ENCODE assay signal across 10 cellular contexts in the genomic region with DNA sequence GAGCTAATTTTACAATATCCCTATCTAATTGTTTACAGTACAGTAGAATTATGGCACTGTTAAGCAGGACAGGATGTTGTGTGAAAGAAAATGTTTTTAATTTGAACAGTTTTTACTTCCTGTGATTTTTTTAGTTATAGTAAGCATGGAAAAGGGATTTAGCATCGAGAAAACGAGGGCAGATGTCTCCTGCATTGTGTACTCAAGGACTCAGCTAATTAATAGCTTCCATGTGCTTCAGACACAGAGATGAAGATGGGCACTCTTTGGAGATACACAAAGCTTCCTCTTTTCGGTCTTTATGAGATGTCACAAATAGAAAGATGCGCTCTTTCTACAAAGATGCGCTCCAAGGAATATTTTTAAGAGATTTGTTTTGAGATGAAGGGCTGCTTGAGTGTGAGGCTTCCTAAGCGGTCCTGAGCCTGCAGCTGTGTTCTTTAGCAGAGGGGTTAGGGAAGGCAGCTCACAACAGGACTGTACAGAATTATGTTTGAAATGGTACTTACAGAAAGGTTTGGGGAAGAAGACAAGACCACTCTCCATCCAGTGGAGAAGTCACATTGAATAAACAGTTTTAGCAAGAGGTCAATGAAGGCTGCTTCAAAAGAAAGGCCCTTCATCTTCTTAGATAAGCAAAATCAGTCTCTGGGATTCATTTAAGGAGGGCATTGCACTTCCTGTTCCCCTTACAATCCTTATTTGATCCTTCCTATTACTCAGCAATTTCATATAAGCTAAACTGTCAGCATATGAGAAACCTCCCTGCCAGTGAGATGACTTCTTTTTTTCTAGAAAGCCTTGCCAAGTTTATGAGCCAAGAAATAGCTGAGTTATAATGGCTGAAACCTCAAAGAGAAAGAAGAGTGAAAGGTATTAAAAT.
DNase-seq lines count a peak whose midpoint lies in the region; ATAC-seq, FAIRE-seq and TF ChIP-seq lines count a peak whose summit lies in the region.
"Had no signal": no experiment of that assay in that cellular context is flagged by ENCODE, and none has a peak within 500 bp of the region (broad histone marks: within the 10 kb centered on the region; RNA-seq: fewer than 3 reads in every experiment).

No MANE protein-coding gene starts in this region.

- CTCF ChIA-PET in HepG2 (lab: Yijun Ruan, JAX; ENCODE audit: low intra/inter-chr PET ratio, low total read pairs), result no interaction called here

- 72% methylated on average over 6 of the region's 6 CpGs for WGBS in liver
- 17% methylated on average over 6 of the region's 6 CpGs for WGBS in HepG2 (ENCODE audit: low lambda C conversion rate)

- TF ChIP-seq POLR2A in HepG2 (IDR thresholded peaks at IDR 0.05; ENCODE audit: insufficient read depth in 1 of 2, low read depth in 2 of 2, low read length in 2 of 2), result no peak

- TF ChIP-seq RAD21 in liver (IDR thresholded peaks at IDR 0.05) (no peak), HepG2 (CRISPR knock-in tag; IDR thresholded peaks at IDR 0.05) (no peak)

- FAIRE-seq in HepG2 (lab: Jason Lieb, UNC) (no peak), RCC 7860 (lab: Jason Lieb, UNC) (peak; percentile 28)

- ATAC-seq in HepG2, result no peak
- ATAC-seq in GM18502 (IDR thresholded peaks at IDR 0.05; ENCODE audit: poor library complexity, unreplicated experiment), result no peak
- ATAC-seq in GM21576 (IDR thresholded peaks at IDR 0.05; ENCODE audit: unreplicated experiment), result no peak
- no peak for ATAC-seq in HG03159 (IDR thresholded peaks at IDR 0.05; ENCODE audit: unreplicated experiment)

- H3K4me3 ChIP-seq in liver (ENCODE audit: low read depth in 1 of 3, low read length in 3 of 3), result no peak overlapping the region
- H3K4me3 ChIP-seq in HepG2 (replicated peaks in 1 of 3; ENCODE audit: insufficient read depth in 1 of 3, low read depth in 2 of 3, low read length in 3 of 3), result no peak overlapping the region
- H3K4me3 ChIP-seq in fibroblast of mammary gland (ENCODE audit: control insufficient read depth, low read depth, low read length), result no peak overlapping the region

- no peak overlapping the region for H3K4me2 ChIP-seq in HepG2 (ENCODE audit: low read depth, low read length)

- H3K9me3 ChIP-seq in liver (ENCODE audit: control insufficient read depth in 4 of 4, low read length in 3 of 4), result no peaks in the 10 kb centered on the region
- H3K9me3 ChIP-seq in HepG2 (ENCODE audit: low read length), result no peaks in the 10 kb centered on the region

- TF ChIP-seq EP300 in HepG2 (IDR thresholded peaks at IDR 0.05; ENCODE audit: low read depth in 2 of 2, low read length in 2 of 2) (no peak), HepG2 (CRISPR knock-in tag; IDR thresholded peaks at IDR 0.05; ENCODE audit: borderline replicate concordance) (no peak)

- intact Hi-C loops in HepG2 (cut with micrococcal nuclease; ENCODE audit: unreplicated experiment), result no loop called here

- H3K4me1 ChIP-seq in liver (ENCODE audit: control insufficient read depth in 4 of 4, insufficient read depth in 4 of 4, low read length in 3 of 4) (peaks cover 0 to 1% (median 0%) of the 10 kb centered on the region in 4 donors), HepG2 (ENCODE audit: insufficient read depth, low read length) (no peaks in the 10 kb centered on the region)

- no TSS peak for BruUV-seq in HepG2 (replicated peaks; lab: Mats Ljungman, UMichigan)

- POLR2A ChIA-PET in HepG2 (lab: Yijun Ruan, JAX), result no interaction called here

- no peak for DNase-seq in HepG2 (ENCODE audit: low spot score)
- DNase-seq in RCC 7860 (ENCODE audit: low spot score), result peak; percentile 20
- DNase-seq in fibroblast of mammary gland (ENCODE audit: low read depth), result peak; percentile 64
- peak; percentile 51 for DNase-seq in stromal cell of bone marrow (ENCODE audit: low read depth)
- DNase-seq: central memory CD4-positive, alpha-beta T cell; NCI-H1694 had no signal

- H3K27me3 ChIP-seq in liver (ENCODE audit: control insufficient read depth in 4 of 4, insufficient read depth in 4 of 4, low read length in 3 of 4) (no peaks in the 10 kb centered on the region), HepG2 (ENCODE audit: control insufficient read depth in 1 of 2, insufficient read depth in 2 of 2, low read length in 2 of 2) (no peaks in the 10 kb centered on the region)

- H4K20me1 ChIP-seq in HepG2 (ENCODE audit: insufficient read depth, low read length), result no peaks in the 10 kb centered on the region

- in situ Hi-C loops in HepG2 (cut with HindIII; ENCODE audit: extremely low pct_ligation_motif_present, low pct_unique_long_range_greater_than_20kb), result no loop called here

- no peak overlapping the region for H2AFZ ChIP-seq in HepG2 (ENCODE audit: low read length)

- H3K27ac ChIP-seq in liver (ENCODE audit: low read depth in 1 of 2, low read length in 2 of 2), result no peak overlapping the region
- no peak overlapping the region for H3K27ac ChIP-seq in HepG2 (ENCODE audit: extremely low read length, insufficient read depth, low read length)

- no peak overlapping the region for H3K9ac ChIP-seq in liver (ENCODE audit: low read depth in 1 of 2, low read length in 2 of 2)
- H3K9ac ChIP-seq in HepG2 (ENCODE audit: insufficient read depth, low read depth, low read length), result no peak overlapping the region

- TF ChIP-seq CTCF in liver (IDR thresholded peaks at IDR 0.05; ENCODE audit: low read depth, low read length, missing input control), result no peak
- TF ChIP-seq CTCF in HepG2 (CRISPR knock-in tag; IDR thresholded peaks at IDR 0.05), result no peak
- no peak for TF ChIP-seq CTCF in fibroblast of mammary gland (conservative IDR thresholded peaks at IDR 0.05; ENCODE audit: control insufficient read depth, insufficient read depth, low read depth, low read length)

- H3K36me3 ChIP-seq in liver (ENCODE audit: control insufficient read depth in 4 of 4, insufficient read depth in 3 of 4, low read depth in 1 of 4, low read length in 3 of 4) (no peaks in the 10 kb centered on the region), HepG2 (replicated peaks in 1 of 2; ENCODE audit: control insufficient read depth in 1 of 2, insufficient read depth in 2 of 2, low read length in 2 of 2) (no peaks in the 10 kb centered on the region)

- H3K79me2 ChIP-seq in HepG2 (ENCODE audit: insufficient read depth, low read length), result no peaks in the 10 kb centered on the region

TF ChIP-seq in liver, 16 proteins besides CTCF, POLR2A, EP300 and RAD21:
- peak; percentile 47 for TF ChIP-seq NR2F2 (IDR thresholded peaks at IDR 0.05)
- no peak for TF ChIP-seq SP1 (IDR thresholded peaks at IDR 0.05)

TF ChIP-seq in HepG2, 621 proteins besides CTCF, POLR2A, EP300 and RAD21:
- no peak for TF ChIP-seq ZNF292 (CRISPR knock-in tag; IDR thresholded peaks at IDR 0.05; ENCODE audit: borderline replicate concordance, low read depth)
